ENCODE assay signal across 22 cellular contexts in genomic region chr5:73722224-73722623, GRCh38.
DNase-seq lines count a peak whose midpoint lies in the region; ATAC-seq and TF ChIP-seq lines count a peak whose summit lies in the region.
"Had no signal": no experiment of that assay in that cellular context is flagged by ENCODE, and none has a peak within 500 bp of the region (broad histone marks: within the 10 kb centered on the region; RNA-seq: fewer than 3 reads in every experiment).

No MANE protein-coding gene starts in this region.

- no peak for TF ChIP-seq POLR2A in IMR-90 (IDR thresholded peaks at IDR 0.05; ENCODE audit: low read depth, low read length)

- no peak overlapping the region for H3K4me3 ChIP-seq in AG10803 (ENCODE audit: low read length)
- no peak overlapping the region for H3K4me3 ChIP-seq in IMR-90 (ENCODE audit: insufficient read depth, low read depth, low read length)
- H3K4me3 ChIP-seq: GM23338, left lung, suprapubic skin, uterus had no signal

- H2BK120ac ChIP-seq in IMR-90 (ENCODE audit: low read depth, low read length), result no peak overlapping the region

- H4K8ac ChIP-seq in IMR-90 (ENCODE audit: low read depth in 2 of 2, low read length in 2 of 2), result no peak overlapping the region

- no peak overlapping the region for H4K5ac ChIP-seq in IMR-90 (ENCODE audit: low read depth, low read length)

- no peak overlapping the region for H3K18ac ChIP-seq in IMR-90 (ENCODE audit: low read depth, low read length)

- H3K14ac ChIP-seq in IMR-90 (replicated peaks; ENCODE audit: low read depth, low read length), result no peak overlapping the region

- H3K79me1 ChIP-seq in IMR-90 (ENCODE audit: low read depth in 1 of 2, low read length in 2 of 2), result peaks cover 10 to 37% of the 10 kb centered on the region in 2 experiments

- intact Hi-C loops in IMR-90 (cut with micrococcal nuclease), result loop anchor here (5.0 kb wide), 1 partner anchor 50 kb away; no protein-coding TSS in a partner anchor

- no peaks in the 10 kb centered on the region for H3K27me3 ChIP-seq in IMR-90 (ENCODE audit: control insufficient read depth, insufficient read depth, low read length)
- H3K27me3 ChIP-seq: left lung, suprapubic skin, uterus had no signal

- H3K4me1 ChIP-seq in IMR-90 (ENCODE audit: control insufficient read depth, insufficient read depth, low read length), result peaks cover 5% of the 10 kb centered on the region
- H3K4me1 ChIP-seq: left lung, suprapubic skin, uterus had no signal

- no peak overlapping the region; the same call in 1 of the 2 replicates for H3K4me2 ChIP-seq in IMR-90 (ENCODE audit: low read depth, low read length)
- H3K4me2 ChIP-seq: GM23338 had no signal

- dilution Hi-C loops in IMR-90 (cut with HindIII; ENCODE audit: low sequenced_read_pairs, unreplicated experiment), result no loop called here

- H4K91ac ChIP-seq in IMR-90 (ENCODE audit: insufficient read depth, low read depth, low read length), result no peak overlapping the region

- WGBS in IMR-90 (ENCODE audit: extremely low coverage in 2 of 2, insufficient read length in 1 of 2), 2 experiments, result no CpG with 5 or more reads among the region's 1 CpG

- no peaks in the 10 kb centered on the region for H3K9me3 ChIP-seq in IMR-90 (ENCODE audit: control insufficient read depth, insufficient read depth, low read length)
- H3K9me3 ChIP-seq: left lung, suprapubic skin, uterus had no signal

- H2BK5ac ChIP-seq in IMR-90 (ENCODE audit: low read depth, low read length, poor library complexity, severe bottlenecking), result no peak overlapping the region

- H3K9me1 ChIP-seq in IMR-90 (ENCODE audit: insufficient read depth, low read length), result peaks cover 10% of the 10 kb centered on the region; the same call in 1 of the 2 replicates

- H4K20me1 ChIP-seq in IMR-90 (ENCODE audit: insufficient read depth, low read length), result no peaks in the 10 kb centered on the region

- H3K9ac ChIP-seq in IMR-90 (ENCODE audit: low read depth, low read length), result peak overlapping the region; percentile 21; the same call in 1 of the 2 replicates

- BruUV-seq in IMR-90 (replicated peaks; lab: Mats Ljungman, UMichigan), result no TSS peak

- POLR2A ChIA-PET in IMR-90 (lab: Charles Lee; ENCODE audit: unreplicated experiment), result interaction anchor here (1.0 kb wide), 1 partner anchor 92 kb away, joined by 3 read pairs; no protein-coding TSS in a partner anchor

- in situ Hi-C loops in IMR-90 (cut with MboI; ENCODE audit: low sequenced_read_pairs), result no loop called here

- H3K27ac ChIP-seq in IMR-90 (ENCODE audit: insufficient read depth, low read length), result no peak overlapping the region
- H3K27ac ChIP-seq: left lung, suprapubic skin, uterus had no signal

- peak; percentile 74 for DNase-seq in AG10803 (ENCODE audit: low read depth)
- peak; percentile 60 for DNase-seq in IMR-90
- DNase-seq in fibroblast of gingiva (ENCODE audit: low read depth), result peak; percentile 67
- DNase-seq in medulla oblongata (ENCODE audit: extremely low spot score), result peak; percentile 13
- DNase-seq in activated CD4-positive, alpha-beta T cell treated with anti-CD3 and anti-CD28 coated beads, Interleukin-2, amount 50 U/mL, for 1 hour, result no peak
- DNase-seq in glomerular visceral epithelial cell (ENCODE audit: extremely low spot score), result no peak
- no peak for DNase-seq in activated T-cell treated with anti-CD3 and anti-CD28 coated beads, Interleukin-2, amount 50 U/mL, for 48 hours
- DNase-seq in retina, result no peak
- DNase-seq: activated CD4-positive, alpha-beta memory T cell treated with anti-CD3 and anti-CD28 coated beads for 36 hours; activated naive CD4-positive, alpha-beta T cell treated with Interleukin-2 at 50 U/mL for 16 hours; CD4-positive, alpha-beta T cell; central memory CD4-positive, alpha-beta T cell; effector CD4-positive, alpha-beta T cell; left lung; NCI-H1092 treated with DMSO at 0.1 percent for 48 hours; NCI-H2029 treated with DMSO at 0.1 percent for 48 hours; NCI-H345; NCI-H82; uterus had no signal

- no peak overlapping the region for H3K56ac ChIP-seq in IMR-90 (ENCODE audit: extremely low read depth, insufficient read depth, low read length)

- no peak overlapping the region for H2AK5ac ChIP-seq in IMR-90 (ENCODE audit: low read depth, low read length)

- no peaks in the 10 kb centered on the region for H3K36me3 ChIP-seq in IMR-90 (ENCODE audit: control insufficient read depth, insufficient read depth, low read length)
- H3K36me3 ChIP-seq: left lung, suprapubic skin, uterus had no signal

- TF ChIP-seq CTCF in AG10803 (conservative IDR thresholded peaks at IDR 0.05; ENCODE audit: low read length) (no peak), IMR-90 (conservative IDR thresholded peaks at IDR 0.05; ENCODE audit: low read depth, low read length) (no peak)

- no peak for TF ChIP-seq RAD21 in IMR-90 (IDR thresholded peaks at IDR 0.05; ENCODE audit: low read length)

- no peak overlapping the region for H2AK9ac ChIP-seq in IMR-90 (replicated peaks; ENCODE audit: low read depth, low read length, poor library complexity)

- no peak overlapping the region for H2BK20ac ChIP-seq in IMR-90 (ENCODE audit: low read depth, low read length)

- ATAC-seq in IMR-90 (ENCODE audit: low read depth), result peak; percentile 85
- ATAC-seq: GM23338, left lung, WTC11 had no signal

- H2BK15ac ChIP-seq in IMR-90 (ENCODE audit: low read depth, low read length), result no peak overlapping the region

- H3K4ac ChIP-seq in IMR-90 (ENCODE audit: low read depth, low read length), result no peak overlapping the region

- CTCF ChIA-PET in IMR-90 (lab: Yijun Ruan, JAX), result interaction anchor here (0.8 to 1.1 kb wide), 3 partner anchors 27 to 89 kb away, joined by 3 read pairs; no protein-coding TSS in a partner anchor

- H3K23ac ChIP-seq in IMR-90 (ENCODE audit: low read depth, low read length), result no peak overlapping the region

- H2AFZ ChIP-seq in IMR-90 (replicated peaks; ENCODE audit: low read length, poor library complexity), result no peak overlapping the region
- H2AFZ ChIP-seq: GM23338 had no signal

TF ChIP-seq in IMR-90, 13 proteins besides CTCF, POLR2A, EP300 and RAD21:
- TF ChIP-seq FOS (IDR thresholded peaks at IDR 0.05; ENCODE audit: low read depth, low read length), result no peak
- no peak for TF ChIP-seq RCOR1 (IDR thresholded peaks at IDR 0.05; ENCODE audit: insufficient replicate concordance, low read length)
- no peak for TF ChIP-seq BHLHE40 (IDR thresholded peaks at IDR 0.05; ENCODE audit: low read depth, low read length)
- TF ChIP-seq RFX5 (IDR thresholded peaks at IDR 0.05; ENCODE audit: low read depth, low read length), result no peak
- no peak for TF ChIP-seq MXI1 (IDR thresholded peaks at IDR 0.05; ENCODE audit: borderline replicate concordance, low read depth, low read length)
- no peak for TF ChIP-seq ELK1 (IDR thresholded peaks at IDR 0.05; ENCODE audit: borderline replicate concordance, low read depth, low read length)
- TF ChIP-seq NFE2L2 (IDR thresholded peaks at IDR 0.05; ENCODE audit: low read depth, low read length), result no peak
- no peak for TF ChIP-seq CHD1 (IDR thresholded peaks at IDR 0.05; ENCODE audit: low read depth, low read length)
- no peak for TF ChIP-seq MAZ (IDR thresholded peaks at IDR 0.05; ENCODE audit: borderline replicate concordance, low read depth, low read length)
- no peak for TF ChIP-seq CEBPB (IDR thresholded peaks at IDR 0.05; ENCODE audit: low read depth, low read length)
- no peak for TF ChIP-seq MAFK (IDR thresholded peaks at IDR 0.05; ENCODE audit: low read depth, low read length)
- no peak for TF ChIP-seq SMC3 (IDR thresholded peaks at IDR 0.05; ENCODE audit: low read depth, low read length)
- no peak for TF ChIP-seq USF2 (IDR thresholded peaks at IDR 0.05; ENCODE audit: low read depth, low read length)

Comparison
In these comparisons a context has a peak if more than half of its experiments do, and no peak if none do; other contexts are left out.
1. DNase-seq: peak in AG10803 (single experiment), IMR-90 (single experiment), fibroblast of gingiva (single experiment) and medulla oblongata (single experiment); none in activated CD4-positive, alpha-beta T cell treated with anti-CD3 and anti-CD28 coated beads, Interleukin-2, amount 50 U/mL, for 1 hour (single experiment), glomerular visceral epithelial cell (single experiment), activated T-cell treated with anti-CD3 and anti-CD28 coated beads, Interleukin-2, amount 50 U/mL, for 48 hours (0 of 2) and retina (single experiment).